In genomic region chr17:81518785-81519283, GRCh38 we compare ENCODE assay signal across 1 cellular context.
TF ChIP-seq lines count a peak whose summit lies in the region.

No MANE protein-coding gene starts in this region.

TF ChIP-seq in HepG2, 621 proteins besides CTCF, POLR2A, EP300 and RAD21 (continued from another document and continues in another):
- TF ChIP-seq MXD1 (CRISPR knock-in tag; IDR thresholded peaks at IDR 0.05) (no peak), ZKSCAN8 (CRISPR knock-in tag; IDR thresholded peaks at IDR 0.05; ENCODE audit: borderline replicate concordance) (no peak), HOXA9 (CRISPR knock-in tag; IDR thresholded peaks at IDR 0.05; ENCODE audit: borderline replicate concordance) (0 out of 2 replicates have a peak, but pooled peaks have one; percentile 27), ZBTB42 (CRISPR knock-in tag; IDR thresholded peaks at IDR 0.05) (no peak), KMT2B (CRISPR knock-in tag; IDR thresholded peaks at IDR 0.05) (no peak), ZNF44 (CRISPR knock-in tag; IDR thresholded peaks at IDR 0.05) (no peak), RNF219 (CRISPR knock-in tag; IDR thresholded peaks at IDR 0.05) (no peak), AGO2 (optimal IDR thresholded peaks at IDR 0.05; ENCODE audit: low read depth, low read length) (peak; percentile 77), MEIS2 (CRISPR knock-in tag; IDR thresholded peaks at IDR 0.05) (no peak), JUND (CRISPR knock-in tag; IDR thresholded peaks at IDR 0.05) (no peak), CREM (IDR thresholded peaks at IDR 0.05) (no peak), CREM (CRISPR knock-in tag; IDR thresholded peaks at IDR 0.05) (no peak), ZNF563 (CRISPR knock-in tag; IDR thresholded peaks at IDR 0.05) (0 out of 2 replicates have a peak, but pooled peaks have one; percentile 72), PCBP2 (optimal IDR thresholded peaks at IDR 0.05; ENCODE audit: low read depth, low read length, poor library complexity, severe bottlenecking) (no peak), RELA (CRISPR knock-in tag; IDR thresholded peaks at IDR 0.05) (no peak), ZNF331 (CRISPR knock-in tag; IDR thresholded peaks at IDR 0.05) (no peak), PRPF4 (IDR thresholded peaks at IDR 0.05; ENCODE audit: low read depth, low read length, poor library complexity, severe bottlenecking) (no peak), REXO4 (CRISPR knock-in tag; IDR thresholded peaks at IDR 0.05; ENCODE audit: borderline replicate concordance) (no peak), ZNF513 (CRISPR knock-in tag; conservative IDR thresholded peaks at IDR 0.05) (peak; percentile 8; the same call in 1 of the 2 replicates), ETV6 (CRISPR knock-in tag; conservative IDR thresholded peaks at IDR 0.05) (0 out of 2 replicates have a peak, but pooled peaks have one; percentile 22), ZNF24 (IDR thresholded peaks at IDR 0.05) (no peak), TSC22D2 (CRISPR knock-in tag; IDR thresholded peaks at IDR 0.05; ENCODE audit: borderline replicate concordance) (no peak), ELF3 (CRISPR knock-in tag; IDR thresholded peaks at IDR 0.05) (no peak), ZNF264 (CRISPR knock-in tag; IDR thresholded peaks at IDR 0.05) (no peak), SP1 (IDR thresholded peaks at IDR 0.05) (no peak), SP1 (CRISPR knock-in tag; IDR thresholded peaks at IDR 0.05) (no peak), CAMTA2 (CRISPR knock-in tag; IDR thresholded peaks at IDR 0.05; ENCODE audit: borderline replicate concordance) (no peak), RFX3 (CRISPR knock-in tag; IDR thresholded peaks at IDR 0.05) (no peak), GATAD2A (CRISPR knock-in tag; IDR thresholded peaks at IDR 0.05) (no peak), AKAP8 (CRISPR knock-in tag; IDR thresholded peaks at IDR 0.05) (0 out of 2 replicates have a peak, but pooled peaks have one; percentile 4), HIVEP1 (CRISPR knock-in tag; IDR thresholded peaks at IDR 0.05) (no peak), ZNF329 (CRISPR knock-in tag; IDR thresholded peaks at IDR 0.05; ENCODE audit: low read depth) (no peak), SRSF1 (optimal IDR thresholded peaks at IDR 0.05; ENCODE audit: low read depth, low read length) (peak; percentile 75), ZNF800 (CRISPR knock-in tag; IDR thresholded peaks at IDR 0.05) (peak; percentile 78; the same call in 1 of the 2 replicates), PRMT3 (CRISPR knock-in tag; IDR thresholded peaks at IDR 0.05; ENCODE audit: borderline replicate concordance, low read depth) (no peak; the same call in 1 of the 2 replicates), ZNF414 (CRISPR knock-in tag; IDR thresholded peaks at IDR 0.05) (no peak), ZNF609 (CRISPR knock-in tag; IDR thresholded peaks at IDR 0.05; ENCODE audit: borderline replicate concordance) (no peak), ZNF75D (CRISPR knock-in tag; IDR thresholded peaks at IDR 0.05; ENCODE audit: borderline replicate concordance) (no peak)
- TF ChIP-seq, protein P1, sequence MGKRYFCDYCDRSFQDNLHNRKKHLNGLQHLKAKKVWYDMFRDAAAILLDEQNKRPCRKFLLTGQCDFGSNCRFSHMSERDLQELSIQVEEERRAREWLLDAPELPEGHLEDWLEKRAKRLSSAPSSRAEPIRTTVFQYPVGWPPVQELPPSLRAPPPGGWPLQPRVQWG (CRISPR knock-in tag; IDR thresholded peaks at IDR 0.05; ENCODE audit: borderline replicate concordance, low read depth): no peak
- TF ChIP-seq, protein P2, sequence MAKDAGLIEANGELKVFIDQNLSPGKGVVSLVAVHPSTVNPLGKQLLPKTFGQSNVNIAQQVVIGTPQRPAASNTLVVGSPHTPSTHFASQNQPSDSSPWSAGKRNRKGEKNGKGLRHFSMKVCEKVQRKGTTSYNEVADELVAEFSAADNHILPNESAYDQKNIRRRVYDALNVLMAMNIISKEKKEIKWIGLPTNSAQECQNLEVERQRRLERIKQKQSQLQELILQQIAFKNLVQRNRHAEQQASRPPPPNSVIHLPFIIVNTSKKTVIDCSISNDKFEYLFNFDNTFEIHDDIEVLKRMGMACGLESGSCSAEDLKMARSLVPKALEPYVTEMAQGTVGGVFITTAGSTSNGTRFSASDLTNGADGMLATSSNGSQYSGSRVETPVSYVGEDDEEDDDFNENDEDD (CRISPR knock-in tag; IDR thresholded peaks at IDR 0.05; ENCODE audit: borderline replicate concordance): no peak
- TF ChIP-seq, protein P3, sequence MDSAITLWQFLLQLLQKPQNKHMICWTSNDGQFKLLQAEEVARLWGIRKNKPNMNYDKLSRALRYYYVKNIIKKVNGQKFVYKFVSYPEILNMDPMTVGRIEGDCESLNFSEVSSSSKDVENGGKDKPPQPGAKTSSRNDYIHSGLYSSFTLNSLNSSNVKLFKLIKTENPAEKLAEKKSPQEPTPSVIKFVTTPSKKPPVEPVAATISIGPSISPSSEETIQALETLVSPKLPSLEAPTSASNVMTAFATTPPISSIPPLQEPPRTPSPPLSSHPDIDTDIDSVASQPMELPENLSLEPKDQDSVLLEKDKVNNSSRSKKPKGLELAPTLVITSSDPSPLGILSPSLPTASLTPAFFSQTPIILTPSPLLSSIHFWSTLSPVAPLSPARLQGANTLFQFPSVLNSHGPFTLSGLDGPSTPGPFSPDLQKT (CRISPR knock-in tag; IDR thresholded peaks at IDR 0.05; ENCODE audit: borderline replicate concordance): no peak
- TF ChIP-seq, protein P4, sequence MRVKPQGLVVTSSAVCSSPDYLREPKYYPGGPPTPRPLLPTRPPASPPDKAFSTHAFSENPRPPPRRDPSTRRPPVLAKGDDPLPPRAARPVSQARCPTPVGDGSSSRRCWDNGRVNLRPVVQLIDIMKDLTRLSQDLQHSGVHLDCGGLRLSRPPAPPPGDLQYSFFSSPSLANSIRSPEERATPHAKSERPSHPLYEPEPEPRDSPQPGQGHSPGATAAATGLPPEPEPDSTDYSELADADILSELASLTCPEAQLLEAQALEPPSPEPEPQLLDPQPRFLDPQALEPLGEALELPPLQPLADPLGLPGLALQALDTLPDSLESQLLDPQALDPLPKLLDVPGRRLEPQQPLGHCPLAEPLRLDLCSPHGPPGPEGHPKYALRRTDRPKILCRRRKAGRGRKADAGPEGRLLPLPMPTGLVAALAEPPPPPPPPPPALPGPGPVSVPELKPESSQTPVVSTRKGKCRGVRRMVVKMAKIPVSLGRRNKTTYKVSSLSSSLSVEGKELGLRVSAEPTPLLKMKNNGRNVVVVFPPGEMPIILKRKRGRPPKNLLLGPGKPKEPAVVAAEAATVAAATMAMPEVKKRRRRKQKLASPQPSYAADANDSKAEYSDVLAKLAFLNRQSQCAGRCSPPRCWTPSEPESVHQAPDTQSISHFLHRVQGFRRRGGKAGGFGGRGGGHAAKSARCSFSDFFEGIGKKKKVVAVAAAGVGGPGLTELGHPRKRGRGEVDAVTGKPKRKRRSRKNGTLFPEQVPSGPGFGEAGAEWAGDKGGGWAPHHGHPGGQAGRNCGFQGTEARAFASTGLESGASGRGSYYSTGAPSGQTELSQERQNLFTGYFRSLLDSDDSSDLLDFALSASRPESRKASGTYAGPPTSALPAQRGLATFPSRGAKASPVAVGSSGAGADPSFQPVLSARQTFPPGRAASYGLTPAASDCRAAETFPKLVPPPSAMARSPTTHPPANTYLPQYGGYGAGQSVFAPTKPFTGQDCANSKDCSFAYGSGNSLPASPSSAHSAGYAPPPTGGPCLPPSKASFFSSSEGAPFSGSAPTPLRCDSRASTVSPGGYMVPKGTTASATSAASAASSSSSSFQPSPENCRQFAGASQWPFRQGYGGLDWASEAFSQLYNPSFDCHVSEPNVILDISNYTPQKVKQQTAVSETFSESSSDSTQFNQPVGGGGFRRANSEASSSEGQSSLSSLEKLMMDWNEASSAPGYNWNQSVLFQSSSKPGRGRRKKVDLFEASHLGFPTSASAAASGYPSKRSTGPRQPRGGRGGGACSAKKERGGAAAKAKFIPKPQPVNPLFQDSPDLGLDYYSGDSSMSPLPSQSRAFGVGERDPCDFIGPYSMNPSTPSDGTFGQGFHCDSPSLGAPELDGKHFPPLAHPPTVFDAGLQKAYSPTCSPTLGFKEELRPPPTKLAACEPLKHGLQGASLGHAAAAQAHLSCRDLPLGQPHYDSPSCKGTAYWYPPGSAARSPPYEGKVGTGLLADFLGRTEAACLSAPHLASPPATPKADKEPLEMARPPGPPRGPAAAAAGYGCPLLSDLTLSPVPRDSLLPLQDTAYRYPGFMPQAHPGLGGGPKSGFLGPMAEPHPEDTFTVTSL (CRISPR knock-in tag; IDR thresholded peaks at IDR 0.05; ENCODE audit: borderline replicate concordance): no peak
- TF ChIP-seq, protein P5, sequence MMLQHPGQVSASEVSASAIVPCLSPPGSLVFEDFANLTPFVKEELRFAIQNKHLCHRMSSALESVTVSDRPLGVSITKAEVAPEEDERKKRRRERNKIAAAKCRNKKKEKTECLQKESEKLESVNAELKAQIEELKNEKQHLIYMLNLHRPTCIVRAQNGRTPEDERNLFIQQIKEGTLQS (CRISPR knock-in tag; IDR thresholded peaks at IDR 0.05): no peak
